6 cellular contexts compared by ENCODE assay signal in genomic region chr16:546909-547770, GRCh38. TPM values are rescaled to one million over a fixed set of nuclear protein-coding genes. Genes with fewer than 3 reads are reported as not detected.
DNase-seq lines count a peak whose midpoint lies in the region; ATAC-seq and TF ChIP-seq lines count a peak whose summit lies in the region.

No MANE protein-coding gene starts in this region.

- no peaks in the 10 kb centered on the region for H3K9me2 ChIP-seq in MM.1S (replicated peaks; ENCODE audit: insufficient read depth, low read length)

- no peaks in the 10 kb centered on the region for H3F3A ChIP-seq in MM.1S (ENCODE audit: insufficient read depth, low read length)

- peaks cover 31% of the 10 kb centered on the region for H3K79me2 ChIP-seq in MM.1S (ENCODE audit: low read length)

- TF ChIP-seq CTCF in MM.1S (IDR thresholded peaks at IDR 0.05; ENCODE audit: low read length), result no peak

- no peaks in the 10 kb centered on the region for H4K20me1 ChIP-seq in MM.1S (ENCODE audit: insufficient read depth, low read length)

- ATAC-seq in HG02610 (IDR thresholded peaks at IDR 0.05; ENCODE audit: unreplicated experiment), result no peak
- no peak for ATAC-seq in HG02970 (IDR thresholded peaks at IDR 0.05; ENCODE audit: low FRiP score, unreplicated experiment)

- peak; percentile 83 for DNase-seq in MV-4-11 (lab: John Stamatoyannopoulos, UW)
- DNase-seq in activated T-helper 9 cell treated with anti-CD3 and anti-CD28 coated beads, Interleukin-2, amount 50 U/mL, for 16 hours (ENCODE audit: low read depth), result peak; percentile 32
- peak; percentile 46 to 71 for DNase-seq in lung microvascular endothelial cell (ENCODE audit: low read depth in 2 of 2)
- no peak for DNase-seq in MM.1S

- H3K36me3 ChIP-seq in MM.1S (replicated peaks; ENCODE audit: insufficient read depth, low read length), result no peaks in the 10 kb centered on the region

- no peak overlapping the region for H3K4me2 ChIP-seq in MM.1S (ENCODE audit: low read depth, low read length)

- no peak overlapping the region for H3K4me3 ChIP-seq in MM.1S (ENCODE audit: low read length)

- no peaks in the 10 kb centered on the region for H3K27me3 ChIP-seq in MM.1S (replicated peaks; ENCODE audit: insufficient read depth, low read length)

- H2AFZ ChIP-seq in MM.1S (ENCODE audit: low read length), result no peak overlapping the region

- no peaks in the 10 kb centered on the region for H3K9me3 ChIP-seq in MM.1S (replicated peaks; ENCODE audit: insufficient read depth, low read length)

- no peaks in the 10 kb centered on the region for H3K4me1 ChIP-seq in MM.1S (ENCODE audit: low read length)

- H3K9ac ChIP-seq in MM.1S (ENCODE audit: low read length), result no peak overlapping the region

- H3K27ac ChIP-seq in MM.1S (ENCODE audit: low read length), result no peak overlapping the region

RNA-seq across cellular contexts. Expression of gene PRR35, which starts 13.1 kb away (rescaled TPM):
- not detected in 2 replicates for total RNA-seq in lung microvascular endothelial cell

RNA-seq across cellular contexts. Expression of gene CAPN15, which starts 19.6 kb away (rescaled TPM):
- 15.5 and 20.2 TPM in 2 replicates for total RNA-seq in lung microvascular endothelial cell

RNA-seq across cellular contexts. Expression of gene NHLRC4, which starts 19.7 kb away (rescaled TPM):
- 2.0 and 2.4 TPM in 2 replicates for total RNA-seq in lung microvascular endothelial cell

RNA-seq across cellular contexts. Expression of gene PIGQ, which starts 22.6 kb away (rescaled TPM):
- 14.2 and 20.2 TPM in 2 replicates for total RNA-seq in lung microvascular endothelial cell

RNA-seq across cellular contexts. Expression of gene RAB40C, which starts 42.7 kb away (rescaled TPM):
- 6.8 and 10.9 TPM in 2 replicates for total RNA-seq in lung microvascular endothelial cell
